Comparison of ENCODE assay signal across 14 cellular contexts in genomic region chr4:90958256-90958895, GRCh38.
DNase-seq lines count a peak whose midpoint lies in the region; ATAC-seq, FAIRE-seq and TF ChIP-seq lines count a peak whose summit lies in the region.
"Had no signal": no experiment of that assay in that cellular context is flagged by ENCODE, and none has a peak within 500 bp of the region (broad histone marks: within the 10 kb centered on the region; RNA-seq: fewer than 3 reads in every experiment).

No MANE protein-coding gene starts in this region.

- no peak overlapping the region for H3K9ac ChIP-seq in IMR-90 (ENCODE audit: low read depth, low read length)
- no peak overlapping the region for H3K9ac ChIP-seq in adipocyte (ENCODE audit: low read length)

- H3K4ac ChIP-seq in IMR-90 (ENCODE audit: low read depth, low read length): no peak overlapping the region

- no peak overlapping the region for H2BK120ac ChIP-seq in IMR-90 (ENCODE audit: low read depth, low read length)

- BruUV-seq in IMR-90 (replicated peaks; lab: Mats Ljungman, UMichigan): no TSS peak

- no peak overlapping the region for H2BK5ac ChIP-seq in IMR-90 (ENCODE audit: low read depth, low read length, poor library complexity, severe bottlenecking)

- H3K4me2 ChIP-seq in A549: peak overlapping the region; percentile 23; the same call in 2 of the 3 replicates
- no peak overlapping the region for H3K4me2 ChIP-seq in IMR-90 (ENCODE audit: low read depth, low read length)

- no peak overlapping the region for H4K5ac ChIP-seq in IMR-90 (ENCODE audit: low read depth, low read length)

- no peak overlapping the region for H2AK9ac ChIP-seq in IMR-90 (replicated peaks; ENCODE audit: low read depth, low read length, poor library complexity)

- H2BK20ac ChIP-seq in IMR-90 (ENCODE audit: low read depth, low read length): no peak overlapping the region

- no peak overlapping the region for H3K4me3 ChIP-seq in A549
- H3K4me3 ChIP-seq in IMR-90 (ENCODE audit: insufficient read depth, low read depth, low read length): no peak overlapping the region
- H3K4me3 ChIP-seq in adipocyte (ENCODE audit: low read length): no peak overlapping the region
- H3K4me3 ChIP-seq: suprapubic skin had no signal

- TF ChIP-seq EP300 in A549 (IDR thresholded peaks at IDR 0.05): no peak

- in situ Hi-C loops in IMR-90 (cut with MboI; ENCODE audit: low sequenced_read_pairs): no loop called here

- dilution Hi-C loops in IMR-90 (cut with HindIII; ENCODE audit: low sequenced_read_pairs, unreplicated experiment): no loop called here

- no peak overlapping the region for H4K91ac ChIP-seq in IMR-90 (ENCODE audit: insufficient read depth, low read depth, low read length)

- H3K14ac ChIP-seq in IMR-90 (replicated peaks; ENCODE audit: low read depth, low read length): no peak overlapping the region

- CTCF ChIA-PET in A549 (lab: Yijun Ruan, JAX): no interaction called here
- CTCF ChIA-PET in IMR-90 (lab: Yijun Ruan, JAX): no interaction called here

- FAIRE-seq in A549 (lab: Jason Lieb, UNC) (no peak), D721Med (lab: Jason Lieb, UNC) (no peak)

- DNase-seq in A549 (ENCODE audit: low read depth in 1 of 2, low spot score in 1 of 2) (peak in 1 of 2 experiments; percentile 19), IMR-90 (peak; percentile 69), adipocyte (ENCODE audit: low read depth) (peak; percentile 23), iPS-NIHi11 (ENCODE audit: low spot score) (peak; percentile 21), DMS53 treated with DMSO at 0.1 percent for 48 hours (lab: John Stamatoyannopoulos, UW; ENCODE audit: unreplicated experiment) (no peak), GM03348 (ENCODE audit: low spot score) (no peak), D721Med (ENCODE audit: insufficient read length, low spot score) (no peak)
- DNase-seq: activated CD4-positive, alpha-beta T cell treated with anti-CD3 and anti-CD28 coated beads for 1 hour; activated effector memory CD4-positive, alpha-beta T cell treated with Interleukin-2 at 50 U/mL for 16 hours; GDM1; NCI-H2081 treated with DMSO at 0.1 percent for 48 hours; posterior cingulate gyrus had no signal

- no peaks in the 10 kb centered on the region for H3K79me1 ChIP-seq in IMR-90 (ENCODE audit: low read depth in 1 of 2, low read length in 2 of 2)

- no peak overlapping the region for H2BK15ac ChIP-seq in IMR-90 (ENCODE audit: low read depth, low read length)

- H3K56ac ChIP-seq in IMR-90 (ENCODE audit: extremely low read depth, insufficient read depth, low read length): no peak overlapping the region

- 50% methylated on average over 2 of the region's 3 CpGs for WGBS in A549 (ENCODE audit: missing lambda C conversion rate)
- no CpG with 5 or more reads among the region's 3 CpGs for WGBS in IMR-90 (ENCODE audit: extremely low coverage in 2 of 2, insufficient read length in 1 of 2), 2 experiments

- POLR2A ChIA-PET in A549 (lab: Yijun Ruan, JAX): no interaction called here
- POLR2A ChIA-PET in IMR-90 (lab: Charles Lee; ENCODE audit: unreplicated experiment): no interaction called here

- no peaks in the 10 kb centered on the region for H4K20me1 ChIP-seq in IMR-90 (ENCODE audit: insufficient read depth, low read length)

- intact Hi-C loops in IMR-90 (cut with micrococcal nuclease): no loop called here

- no peaks in the 10 kb centered on the region for H3K9me1 ChIP-seq in IMR-90 (ENCODE audit: insufficient read depth, low read length)

- TF ChIP-seq CTCF in A549 (IDR thresholded peaks at IDR 0.05) (no peak), IMR-90 (conservative IDR thresholded peaks at IDR 0.05; ENCODE audit: low read depth, low read length) (no peak), D721Med (IDR thresholded peaks at IDR 0.05; ENCODE audit: insufficient read depth, missing control alignments) (no peak)

- H3K9me3 ChIP-seq in A549 (no peaks in the 10 kb centered on the region), IMR-90 (ENCODE audit: control insufficient read depth, insufficient read depth, low read length) (no peaks in the 10 kb centered on the region), adipocyte (ENCODE audit: control insufficient read depth, low read length) (no peaks in the 10 kb centered on the region)
- H3K9me3 ChIP-seq: suprapubic skin had no signal

- no peak overlapping the region for H3K18ac ChIP-seq in IMR-90 (ENCODE audit: low read depth, low read length)

- H3K36me3 ChIP-seq in IMR-90 (ENCODE audit: control insufficient read depth, insufficient read depth, low read length) (no peaks in the 10 kb centered on the region), adipocyte (ENCODE audit: control insufficient read depth, insufficient read depth, low read length, severe bottlenecking) (no peaks in the 10 kb centered on the region)
- H3K36me3 ChIP-seq: suprapubic skin had no signal

- H3K23ac ChIP-seq in IMR-90 (ENCODE audit: low read depth, low read length): no peak overlapping the region

- no peak overlapping the region for H2AK5ac ChIP-seq in IMR-90 (ENCODE audit: low read depth, low read length)

- TF ChIP-seq POLR2A in A549 (IDR thresholded peaks at IDR 0.05; ENCODE audit: low read length): no peak
- no peak for TF ChIP-seq POLR2A in IMR-90 (IDR thresholded peaks at IDR 0.05; ENCODE audit: low read depth, low read length)

- ATAC-seq in A549 (peak in 1 of 2 experiments; percentile 45; a peak in 3 of 6 replicates), IMR-90 (ENCODE audit: low read depth) (peak; percentile 40), HG02938 (IDR thresholded peaks at IDR 0.05; ENCODE audit: unreplicated experiment) (no peak)

- H3K27ac ChIP-seq in A549 (peak overlapping the region in 1 of 2 experiments; percentile 41; a peak in 1 of 6 replicates), IMR-90 (ENCODE audit: insufficient read depth, low read length) (no peak overlapping the region)
- H3K27ac ChIP-seq: suprapubic skin had no signal

- no peak overlapping the region for H4K8ac ChIP-seq in IMR-90 (ENCODE audit: low read depth in 2 of 2, low read length in 2 of 2)

- H3K27me3 ChIP-seq in IMR-90 (ENCODE audit: control insufficient read depth, insufficient read depth, low read length) (no peaks in the 10 kb centered on the region), adipocyte (replicated peaks; ENCODE audit: control insufficient read depth, insufficient read depth, low read length) (no peaks in the 10 kb centered on the region)
- H3K27me3 ChIP-seq: suprapubic skin had no signal

- TF ChIP-seq RAD21 in A549 (conservative IDR thresholded peaks at IDR 0.05 in 1 of 2, IDR thresholded peaks at IDR 0.05 in 1 of 2): no peak
- TF ChIP-seq RAD21 in IMR-90 (IDR thresholded peaks at IDR 0.05; ENCODE audit: low read length): no peak

- no peak overlapping the region for H2AFZ ChIP-seq in IMR-90 (replicated peaks; ENCODE audit: low read length, poor library complexity)

- H3K4me1 ChIP-seq in A549: peaks cover 17% of the 10 kb centered on the region; the same call in 2 of the 3 replicates
- no peaks in the 10 kb centered on the region for H3K4me1 ChIP-seq in IMR-90 (ENCODE audit: control insufficient read depth, insufficient read depth, low read length)
- H3K4me1 ChIP-seq in adipocyte (ENCODE audit: control insufficient read depth, insufficient read depth, low read length): no peaks in the 10 kb centered on the region
- H3K4me1 ChIP-seq: suprapubic skin had no signal

TF ChIP-seq in A549, 52 proteins besides CTCF, POLR2A, EP300 and RAD21:
- TF ChIP-seq CEBPB (IDR thresholded peaks at IDR 0.05) (0 out of 4 replicates have a peak, but pooled peaks of 1 of the 2 experiments have one; percentile 17), NR3C1 (IDR thresholded peaks at IDR 0.05) (no peak), HES2 (IDR thresholded peaks at IDR 0.05) (no peak)

TF ChIP-seq in IMR-90, 13 proteins besides CTCF, POLR2A, EP300 and RAD21:
- TF ChIP-seq CEBPB (IDR thresholded peaks at IDR 0.05; ENCODE audit: low read depth, low read length): 0 out of 2 replicates have a peak, but pooled peaks have one; percentile 5
- TF ChIP-seq FOS (IDR thresholded peaks at IDR 0.05; ENCODE audit: low read depth, low read length): no peak
- no peak for TF ChIP-seq MAFK (IDR thresholded peaks at IDR 0.05; ENCODE audit: low read depth, low read length)
- TF ChIP-seq ELK1 (IDR thresholded peaks at IDR 0.05; ENCODE audit: borderline replicate concordance, low read depth, low read length): no peak

Comparison
In these comparisons a context has a peak if more than half of its experiments do, and no peak if none do; other contexts are left out.
1. DNase-seq: peak in IMR-90 (single experiment), adipocyte (single experiment) and iPS-NIHi11 (single experiment); none in DMS53 treated with DMSO at 0.1 percent for 48 hours (single experiment), GM03348 (single experiment) and D721Med (single experiment).